In genomic region chr4:75514131-75514948, GRCh38 we compare ENCODE assay signal across 8 cellular contexts. TPM values are rescaled to one million over a fixed set of nuclear protein-coding genes. Genes with fewer than 3 reads are reported as not detected.
DNase-seq lines count a peak whose midpoint lies in the region; ATAC-seq and TF ChIP-seq lines count a peak whose summit lies in the region.

RCHY1 (minus strand) TSS chr4:75514403; CDS start chr4:75514286, 117 bp downstream.
THAP6 (plus strand) TSS chr4:75514473; CDS start chr4:75515453, 980 bp downstream.

- peak within 1 kb of the TSS; percentile 63 for H3K4me3 ChIP-seq in kidney epithelial cell (ENCODE audit: low read depth, low read length)

- no peak for TF ChIP-seq CTCF in kidney epithelial cell (IDR thresholded peaks at IDR 0.05; ENCODE audit: insufficient read depth, low read length, poor library complexity, severe bottlenecking)

- DNase-seq in AG20443 (ENCODE audit: low spot score) = peak; percentile 95
- peak; percentile 96 for DNase-seq in NCI-H460 (ENCODE audit: extremely low read depth, low read depth)
- DNase-seq in activated CD4-positive, CD25-positive, alpha-beta regulatory T cell treated with anti-CD3 and anti-CD28 coated beads, Interleukin-2, amount 50 U/mL, for 72 hours = peak; percentile 91
- DNase-seq in cerebellar nuclear complex (lab: John Stamatoyannopoulos, UW) = peak; percentile 77 to 92
- DNase-seq in kidney epithelial cell (ENCODE audit: low read depth) = peak; percentile 85
- peak; percentile 68 to 70 for DNase-seq in stimulated activated CD4-positive, alpha-beta T cell treated with anti-CD3 and anti-CD28 coated beads, Interleukin-1b, Interleukin-23, amount 100 ng/mL, for 1 hour (ENCODE audit: low read depth in 2 of 2)

- no peaks in the 10 kb centered on the region for H3K36me3 ChIP-seq in kidney epithelial cell (ENCODE audit: control insufficient read depth, insufficient read depth, low read length)

- peak; percentile 93 for ATAC-seq in GM19043 (IDR thresholded peaks at IDR 0.05; ENCODE audit: low read depth, unreplicated experiment)
- peak; percentile 96 for ATAC-seq in HG03378 (IDR thresholded peaks at IDR 0.05; ENCODE audit: unreplicated experiment)

- H3K27me3 ChIP-seq in kidney epithelial cell (ENCODE audit: control insufficient read depth, insufficient read depth, low read length) = no peaks in the 10 kb centered on the region

RNA-seq across cellular contexts. Expression of gene RCHY1, which starts in this region (rescaled TPM):
- total RNA-seq in NCI-H460 (2014; rRNA removed; shearing (Covaris generic)) = 23.1 and 32.3 TPM in 2 replicates
- polyA plus RNA-seq in NCI-H460 (2014; cell fraction: nucleus; rRNA removed) = 13.5 and 24.3 TPM in 2 replicates
- total RNA-seq in kidney epithelial cell = 20.3 and 25.9 TPM in 2 replicates

RNA-seq across cellular contexts. Expression of gene THAP6, which starts in this region (rescaled TPM):
- total RNA-seq in NCI-H460 (2014; rRNA removed; shearing (Covaris generic)) = 19.7 and 21.7 TPM in 2 replicates
- polyA plus RNA-seq in NCI-H460 (2014; cell fraction: nucleus; rRNA removed) = 17.0 and 20.5 TPM in 2 replicates
- total RNA-seq in kidney epithelial cell = 12.4 and 16.0 TPM in 2 replicates

Comparison
In these comparisons a context has a peak if more than half of its experiments do, and no peak if none do; other contexts are left out.
1. Peak in every context shown above with its lines: DNase-seq, ATAC-seq and H3K4me3 ChIP-seq.